12 cellular contexts compared by ENCODE assay signal in genomic region chr14:93787465-93788306, GRCh38. TPM values are rescaled to one million over a fixed set of nuclear protein-coding genes. Genes with fewer than 3 reads are reported as not detected.
DNase-seq lines count a peak whose midpoint lies in the region; FAIRE-seq and TF ChIP-seq lines count a peak whose summit lies in the region.
"Had no signal": no experiment of that assay in that cellular context is flagged by ENCODE, and none has a peak within 500 bp of the region (broad histone marks: within the 10 kb centered on the region; RNA-seq: fewer than 3 reads in every experiment).

No MANE protein-coding gene starts in this region.

- H3K36me3 ChIP-seq in iPS-20b (ENCODE audit: insufficient read depth, low read depth, low read length), result no peaks in the 10 kb centered on the region
- H3K36me3 ChIP-seq in rectal smooth muscle tissue (ENCODE audit: control insufficient read depth, insufficient read depth, low read length), result no peaks in the 10 kb centered on the region
- H3K36me3 ChIP-seq: spleen had no signal

- H3K4me1 Mint-ChIP-seq in brain, result peaks cover 34% of the 10 kb centered on the region

- H3K9me3 ChIP-seq in iPS-20b (ENCODE audit: insufficient read depth, low read depth, low read length), result no peaks in the 10 kb centered on the region
- H3K9me3 ChIP-seq: spleen had no signal

- peaks cover 56% of the 10 kb centered on the region for H3K27me3 ChIP-seq in iPS-20b (ENCODE audit: insufficient read depth, low read length)
- H3K27me3 ChIP-seq in rectal smooth muscle tissue (ENCODE audit: control insufficient read depth, insufficient read depth, low read length), result no peaks in the 10 kb centered on the region

- no peak for TF ChIP-seq POLR2A in GM12891 (IDR thresholded peaks at IDR 0.05; ENCODE audit: low read depth, low read length)

- H3K27ac Mint-ChIP-seq in brain, result peak overlapping the region; percentile 14 to 86 (median 25)

- DNase-seq in GM12891 (ENCODE audit: insufficient read length, low spot score) (peak; percentile 23), HT-29 (ENCODE audit: low spot score) (no peak), AML-193 (lab: John Stamatoyannopoulos, UW) (no peak)
- no peak for DNase-seq in activated CD4-positive, alpha-beta T cell treated with anti-CD3 and anti-CD28 coated beads, Interleukin-2, amount 50 U/mL, for 4 hours
- no peak for DNase-seq in stimulated activated CD4-positive, alpha-beta T cell treated with anti-CD3 and anti-CD28 coated beads, Interleukin-4, amount 100 ng/mL, for 4 hours
- DNase-seq: NCI-H187 treated with DMSO at 0.1 percent for 48 hours; spleen; stimulated activated naive CD4-positive, alpha-beta T cell treated with Interleukin-2 at 50 U/mL for 16 hours had no signal

- peaks cover 0 to 3% (median 0%) of the 10 kb centered on the region in 5 experiments for H3K9me3 Mint-ChIP-seq in brain

- peak overlapping the region; percentile 67 for H3K4me3 ChIP-seq in iPS-20b (ENCODE audit: low read length)
- H3K4me3 ChIP-seq in rectal smooth muscle tissue (ENCODE audit: low read length), result peak overlapping the region; percentile 66

- no peaks in the 10 kb centered on the region for H3K36me3 Mint-ChIP-seq in brain

- no peak for FAIRE-seq in GM12891 (lab: Jason Lieb, UNC)
- FAIRE-seq: endometrium had no signal

- TF ChIP-seq CTCF in brain (conservative IDR thresholded peaks at IDR 0.05), result no peak

- H3K9ac ChIP-seq in iPS-20b (ENCODE audit: low read depth, low read length), result peak overlapping the region; percentile 50; the same call in 1 of the 2 replicates
- H3K9ac ChIP-seq in rectal smooth muscle tissue (ENCODE audit: low read length), result peak overlapping the region; percentile 34

- H3K4me1 ChIP-seq in iPS-20b (ENCODE audit: insufficient read depth, low read length) (no peaks in the 10 kb centered on the region), rectal smooth muscle tissue (ENCODE audit: control insufficient read depth, insufficient read depth, low read length) (peaks cover 17% of the 10 kb centered on the region)

- peak overlapping the region; percentile 80 to 90 (median 86) for H3K4me3 Mint-ChIP-seq in brain

- H3K27ac ChIP-seq in iPS-20b (ENCODE audit: low read length) (no peak overlapping the region), rectal smooth muscle tissue (ENCODE audit: low read depth, low read length) (peak overlapping the region; percentile 84)
- H3K27ac ChIP-seq: spleen had no signal

- H3K27me3 Mint-ChIP-seq in brain, result peaks cover 34% of the 10 kb centered on the region

TF ChIP-seq in GM12891, 5 proteins besides CTCF, POLR2A, EP300 and RAD21:
- TF ChIP-seq SPI1 (IDR thresholded peaks at IDR 0.05; ENCODE audit: low read depth, low read length), result no peak
- no peak for TF ChIP-seq PAX5 (IDR thresholded peaks at IDR 0.05; ENCODE audit: insufficient read depth, low read length, severe bottlenecking)
- no peak for TF ChIP-seq POU2F2 (IDR thresholded peaks at IDR 0.05; ENCODE audit: low read depth, low read length)
- no peak for TF ChIP-seq POLR2AphosphoS5 (IDR thresholded peaks at IDR 0.05; ENCODE audit: low read depth, low read length)
- TF ChIP-seq TAF1 (IDR thresholded peaks at IDR 0.05; ENCODE audit: low read depth, low read length), result no peak

RNA-seq across cellular contexts. Expression of gene PRIMA1, which starts 0.6 kb away (rescaled TPM):
- not detected for polyA plus RNA-seq in GM12891 (2012; ENCODE audit: low read depth, missing spikeins)
- polyA plus RNA-seq in brain (ENCODE audit: insufficient read depth, low read depth, low replicate concordance), result 8.8 TPM
- total RNA-seq in HT-29 (2014; rRNA removed; shearing (Covaris generic)), result not detected in 2 replicates
